In the genomic region with DNA sequence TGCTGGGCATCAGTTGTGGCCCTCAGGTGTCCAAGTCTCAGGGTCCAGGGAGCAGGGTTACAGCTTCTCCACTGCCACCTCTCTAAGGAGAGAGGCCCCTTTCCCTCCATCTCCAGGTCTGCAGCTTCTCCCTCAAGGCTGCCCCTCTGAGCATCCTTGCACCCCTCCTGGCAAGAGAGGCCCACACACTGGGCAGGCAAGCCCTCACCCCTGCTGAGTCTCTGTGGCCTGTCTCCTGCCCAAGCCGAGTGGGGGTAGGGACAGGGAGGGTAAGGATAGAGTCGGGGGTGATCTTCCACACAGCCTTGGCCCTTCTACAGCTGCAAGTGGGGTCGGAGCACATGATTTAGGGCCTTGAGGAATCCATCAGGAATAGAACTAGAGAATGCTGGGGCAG, we compare ENCODE assay signal across 15 cellular contexts.
DNase-seq lines count a peak whose midpoint lies in the region; ATAC-seq and TF ChIP-seq lines count a peak whose summit lies in the region.
"Had no signal": no experiment of that assay in that cellular context is flagged by ENCODE, and none has a peak within 500 bp of the region (broad histone marks: within the 10 kb centered on the region; RNA-seq: fewer than 3 reads in every experiment).

No MANE protein-coding gene starts in this region.

- POLR2A ChIA-PET in PC-9 (lab: Charles Lee; ENCODE audit: unreplicated experiment), result no interaction called here

- no peaks in the 10 kb centered on the region for H3K9me3 ChIP-seq in PC-9 (ENCODE audit: insufficient read depth, low read depth)
- H3K9me3 ChIP-seq in esophagus (ENCODE audit: control insufficient read depth in 2 of 2, insufficient read depth in 1 of 2, low read depth in 1 of 2, low read length in 1 of 2), result no peaks in the 10 kb centered on the region
- peaks cover 0 to 1% of the 10 kb centered on the region in 2 donors for H3K9me3 ChIP-seq in neuronal stem cell (replicated peaks in 1 of 2; ENCODE audit: control insufficient read depth in 2 of 2, insufficient read depth in 1 of 2, low read depth in 1 of 2, low read length in 2 of 2)
- no peaks in the 10 kb centered on the region for H3K9me3 ChIP-seq in transverse colon

- H4K91ac ChIP-seq in neuronal stem cell (ENCODE audit: low read depth, low read length, poor library complexity), result no peak overlapping the region

- H3K4me1 ChIP-seq in PC-9 (replicated peaks; ENCODE audit: insufficient read depth) (peaks cover 25% of the 10 kb centered on the region), esophagus (ENCODE audit: control insufficient read depth in 2 of 2, insufficient read depth in 2 of 2, low read length in 1 of 2) (peaks cover 0 to 10% of the 10 kb centered on the region in 2 donors), neuronal stem cell (ENCODE audit: control insufficient read depth in 2 of 2, insufficient read depth in 1 of 2, low read depth in 1 of 2, low read length in 2 of 2) (peaks cover 3 to 16% of the 10 kb centered on the region in 2 donors), transverse colon (peaks cover 13 to 36% (median 16%) of the 10 kb centered on the region in 4 donors)

- H2BK5ac ChIP-seq in neuronal stem cell (ENCODE audit: low read length), result peak overlapping the region; percentile 73

- no peaks in the 10 kb centered on the region for H3K9me2 ChIP-seq in PC-9 (ENCODE audit: insufficient read depth)

- H2AK5ac ChIP-seq in neuronal stem cell (ENCODE audit: low read depth, low read length), result peak overlapping the region; percentile 45

- TF ChIP-seq CTCF in PC-9 (conservative IDR thresholded peaks at IDR 0.05) (no peak), transverse colon (IDR thresholded peaks at IDR 0.05) (no peak), natural killer cell (IDR thresholded peaks at IDR 0.05) (no peak)

- no peaks in the 10 kb centered on the region for H3K79me2 ChIP-seq in PC-9 (ENCODE audit: low read depth)

- intact Hi-C loops in PC-9 (cut with micrococcal nuclease; ENCODE audit: unreplicated experiment) (loop anchor here (10.0 kb wide), 1 partner anchor 87 kb away; no protein-coding TSS in a partner anchor), transverse colon (cut with DNase I; ENCODE audit: low total_unique reads) (loop anchor here (10.0 kb wide), 1 partner anchor 117 kb away; no protein-coding TSS in a partner anchor), natural killer cell (cut with micrococcal nuclease) (no loop called here)

- H3K36me3 ChIP-seq in PC-9 (ENCODE audit: low read depth), result 0 out of 2 replicates have a peak, but pooled peaks cover 2% of the 10 kb centered on the region
- H3K36me3 ChIP-seq in esophagus (ENCODE audit: control insufficient read depth in 2 of 2, insufficient read depth in 2 of 2, low read length in 1 of 2), result no peaks in the 10 kb centered on the region
- H3K36me3 ChIP-seq in neuronal stem cell (replicated peaks in 1 of 2; ENCODE audit: control insufficient read depth in 2 of 2, insufficient read depth in 2 of 2, low read length in 2 of 2), result peaks cover 0 to 2% of the 10 kb centered on the region in 2 donors
- no peaks in the 10 kb centered on the region for H3K36me3 ChIP-seq in transverse colon

- TSS peak; percentile 49 for BruUV-seq in PC-9 (replicated peaks; lab: Mats Ljungman, UMichigan)

- peak overlapping the region; percentile 91 for H3K14ac ChIP-seq in neuronal stem cell (ENCODE audit: low read length)

- no peak overlapping the region for H3K4ac ChIP-seq in neuronal stem cell (ENCODE audit: low read length)

- H3K9me3 Mint-ChIP-seq in natural killer cell, result no peaks in the 10 kb centered on the region
- H3K9me3 Mint-ChIP-seq: dendritic cell treated with granulocyte-macrophage colony-stimulating factor and Interleukin-4, amounts not matched to agents 40 ng/mL and 50 ng/mL, for 4 days had no signal

- no peaks in the 10 kb centered on the region for H3K79me1 ChIP-seq in neuronal stem cell (ENCODE audit: low read depth, low read length)

- no peak overlapping the region for H2BK12ac ChIP-seq in neuronal stem cell (ENCODE audit: low read length)

- H3F3A ChIP-seq in PC-9 (ENCODE audit: insufficient read depth, low read depth), result peaks cover 19% of the 10 kb centered on the region; the same call in 1 of the 2 replicates

- no peaks in the 10 kb centered on the region for H4K20me1 ChIP-seq in PC-9 (ENCODE audit: insufficient read depth)

- H2BK15ac ChIP-seq in neuronal stem cell (ENCODE audit: low read length), result peak overlapping the region; percentile 25

- H2AFZ ChIP-seq in PC-9, result 0 out of 2 replicates have a peak overlapping the region, but pooled peaks have one; percentile 58
- H2AFZ ChIP-seq in neuronal stem cell (ENCODE audit: low read length), result no peak overlapping the region

- no peak for TF ChIP-seq EP300 in transverse colon (IDR thresholded peaks at IDR 0.05; ENCODE audit: low read depth)

- ATAC-seq in natural killer cell, result no peak
- no peak for ATAC-seq in HG02870 (IDR thresholded peaks at IDR 0.05; ENCODE audit: unreplicated experiment)
- ATAC-seq: GM12878 had no signal

- H3K4me1 Mint-ChIP-seq in natural killer cell, result peaks cover 10 to 12% of the 10 kb centered on the region in 2 donors

- H3K27ac Mint-ChIP-seq in natural killer cell, result no peak overlapping the region
- H3K27ac Mint-ChIP-seq: dendritic cell treated with granulocyte-macrophage colony-stimulating factor and Interleukin-4, amounts not matched to agents 40 ng/mL and 50 ng/mL, for 4 days had no signal

- H3K23ac ChIP-seq in neuronal stem cell (ENCODE audit: low read depth, low read length, poor library complexity), result no peak overlapping the region

- H3K27ac ChIP-seq in PC-9 (peak overlapping the region; percentile 68), esophagus (ENCODE audit: low read depth in 2 of 2, low read length in 1 of 2) (peak overlapping the region; percentile 54 to 69), neuronal stem cell (replicated peaks; ENCODE audit: low read length) (no peak overlapping the region), transverse colon (peak overlapping the region; percentile 54 to 81 (median 76))

- no peak overlapping the region for H3K4me3 Mint-ChIP-seq in natural killer cell
- H3K4me3 Mint-ChIP-seq: dendritic cell treated with granulocyte-macrophage colony-stimulating factor and Interleukin-4, amounts not matched to agents 40 ng/mL and 50 ng/mL, for 4 days had no signal

- TF ChIP-seq POLR2A in transverse colon (IDR thresholded peaks at IDR 0.05), result no peak

- no peaks in the 10 kb centered on the region for H3K27me3 Mint-ChIP-seq in natural killer cell (ENCODE audit: low read depth in 2 of 2)
- H3K27me3 Mint-ChIP-seq: dendritic cell treated with granulocyte-macrophage colony-stimulating factor and Interleukin-4, amounts not matched to agents 40 ng/mL and 50 ng/mL, for 4 days had no signal

- H3K27me3 ChIP-seq in PC-9 (ENCODE audit: insufficient read depth, low read depth), result no peaks in the 10 kb centered on the region
- H3K27me3 ChIP-seq in esophagus (ENCODE audit: control insufficient read depth in 1 of 2, insufficient read depth in 2 of 2, low read length in 2 of 2), result no peaks in the 10 kb centered on the region
- H3K27me3 ChIP-seq in neuronal stem cell (ENCODE audit: control insufficient read depth in 3 of 3, insufficient read depth in 3 of 3, low read depth in 1 of 3, low read length in 3 of 3), result no peaks in the 10 kb centered on the region
- H3K27me3 ChIP-seq in transverse colon, result no peaks in the 10 kb centered on the region

- no peak overlapping the region for H2BK120ac ChIP-seq in neuronal stem cell (ENCODE audit: low read depth, low read length)

- no peak overlapping the region for H3K4me3 ChIP-seq in PC-9
- H3K4me3 ChIP-seq in esophagus (ENCODE audit: low read depth in 1 of 2, low read length in 2 of 2), result no peak overlapping the region
- H3K4me3 ChIP-seq in neuronal stem cell (ENCODE audit: low read length in 2 of 2), result no peak overlapping the region
- H3K4me3 ChIP-seq in transverse colon, result no peak overlapping the region
- H3K4me3 ChIP-seq: GM12878 had no signal

- no peak overlapping the region for H3K9ac ChIP-seq in neuronal stem cell (ENCODE audit: low read depth, low read length, poor library complexity)

- in situ Hi-C loops in transverse colon (cut with MboI; ENCODE audit: low pct_ligation_motif_present in 1 of 4, low pct_unique_long_range_greater_than_20kb in 1 of 4, low sequenced_read_pairs in 3 of 4), result loop anchor here in 2 of 4 donors (25.0 kb wide), 1 partner anchor 555 kb away; no protein-coding TSS in a partner anchor

- peak overlapping the region; percentile 72 for H3K18ac ChIP-seq in neuronal stem cell (ENCODE audit: low read length)

- peak overlapping the region; percentile 60 for H3K4me2 ChIP-seq in PC-9
- no peak overlapping the region for H3K4me2 ChIP-seq in neuronal stem cell (ENCODE audit: insufficient read depth, low read length, poor library complexity, severe bottlenecking)

- DNase-seq in PC-9 (no peak), neuronal stem cell (ENCODE audit: low spot score) (no peak), transverse colon (no peak), natural killer cell (no peak), NOMO-1 treated with dmso at 0.1 percent for 144 hours (lab: John Stamatoyannopoulos, UW; ENCODE audit: unreplicated experiment) (no peak)
- DNase-seq in activated naive CD4-positive, alpha-beta T cell (lab: John Stamatoyannopoulos, UW), result no peak
- DNase-seq: activated effector memory CD4-positive, alpha-beta T cell treated with Interleukin-2 at 50 U/mL for 16 hours; erythroblast; NCI-H2081 treated with DMSO at 0.1 percent for 48 hours; NCI-H526; SW 1271 had no signal

- peak overlapping the region; percentile 23 for H4K8ac ChIP-seq in neuronal stem cell (ENCODE audit: low read depth, low read length)

- 67 to 75% methylated on average over 3 of the region's 3 CpGs for WGBS in esophagus, 2 donors
- no CpG with 5 or more reads among the region's 3 CpGs for WGBS in neuronal stem cell (ENCODE audit: extremely low coverage in 2 of 2, insufficient read length in 2 of 2, insufficient replicate concordance in 1 of 2), 2 donors
- 61% methylated on average over 3 of the region's 3 CpGs; no CpG with 5 or more reads in 1 of the 2 donors for WGBS in transverse colon (ENCODE audit: low coverage in 1 of 2), 2 donors

- CTCF ChIA-PET in PC-9 (lab: Charles Lee), result interaction anchor here (0.5 to 1.2 kb wide), 2 partner anchors 122 to 545 kb away, joined by 3 to 8 read pairs; no protein-coding TSS in a partner anchor

- no peaks in the 10 kb centered on the region for H3K36me3 Mint-ChIP-seq in natural killer cell
